ENCODE assay signal across 10 cellular contexts in genomic region chr3:81339040-81339845, GRCh38.
DNase-seq lines count a peak whose midpoint lies in the region; ATAC-seq, FAIRE-seq and TF ChIP-seq lines count a peak whose summit lies in the region.
"Had no signal": no experiment of that assay in that cellular context is flagged by ENCODE, and none has a peak within 500 bp of the region (broad histone marks: within the 10 kb centered on the region; RNA-seq: fewer than 3 reads in every experiment).

No MANE protein-coding gene starts in this region.

- TF ChIP-seq POLR2A in Peyer's patch (IDR thresholded peaks at IDR 0.05): no peak
- TF ChIP-seq POLR2A in heart left ventricle (IDR thresholded peaks at IDR 0.05): no peak

- WGBS in heart left ventricle, 4 donors: 88 to 93% (median 92%) methylated on average over 1 of the region's 1 CpG

- H3K27ac ChIP-seq in Peyer's patch (no peak overlapping the region), kidney (ENCODE audit: low read depth in 2 of 2, low read length in 2 of 2) (no peak overlapping the region), heart left ventricle (no peak overlapping the region)

- H3K9ac ChIP-seq in kidney (ENCODE audit: low read length in 2 of 2): no peak overlapping the region

- H3K36me3 ChIP-seq in Peyer's patch (no peaks in the 10 kb centered on the region), kidney (ENCODE audit: control insufficient read depth in 1 of 2, insufficient read depth in 2 of 2, low read length in 2 of 2) (no peaks in the 10 kb centered on the region), heart left ventricle (no peaks in the 10 kb centered on the region)
- H3K36me3 ChIP-seq: HAP-1 had no signal

- CTCF ChIA-PET in AG04449 (lab: Yijun Ruan, JAX): interaction anchor here (0.9 to 3.4 kb wide), 11 partner anchors 21 to 1819 kb away, joined by 3 to 53 read pairs (median 4); no protein-coding TSS in a partner anchor

- H3K4me1 ChIP-seq in Peyer's patch (no peaks in the 10 kb centered on the region), kidney (ENCODE audit: control insufficient read depth in 1 of 2, insufficient read depth in 1 of 2, low read depth in 1 of 2, low read length in 2 of 2) (no peaks in the 10 kb centered on the region), heart left ventricle (no peaks in the 10 kb centered on the region)
- H3K4me1 ChIP-seq: HAP-1 had no signal

- peak; percentile 19 for TF ChIP-seq CTCF in AG04449 (IDR thresholded peaks at IDR 0.05; ENCODE audit: insufficient read depth, low read length, missing control alignments)
- peak in 4 of 6 experiments; percentile 29 to 77 (median 73) for TF ChIP-seq CTCF in Peyer's patch (IDR thresholded peaks at IDR 0.05)
- peak; percentile 29 for TF ChIP-seq CTCF in kidney (IDR thresholded peaks at IDR 0.05; ENCODE audit: borderline replicate concordance, extremely low read depth, insufficient read depth)
- TF ChIP-seq CTCF in heart left ventricle (IDR thresholded peaks at IDR 0.05): peak in 4 of 12 donors; percentile 8 to 43 (median 28)

- ATAC-seq in GM18868 (IDR thresholded peaks at IDR 0.05; ENCODE audit: unreplicated experiment) (peak; percentile 92), HG03039 (IDR thresholded peaks at IDR 0.05; ENCODE audit: unreplicated experiment) (peak; percentile 85), heart left ventricle (no peak)

- H3K9me3 ChIP-seq in Peyer's patch: no peaks in the 10 kb centered on the region
- no peaks in the 10 kb centered on the region for H3K9me3 ChIP-seq in kidney (ENCODE audit: control insufficient read depth in 1 of 2, low read length in 2 of 2)
- no peaks in the 10 kb centered on the region for H3K9me3 ChIP-seq in heart left ventricle
- H3K9me3 ChIP-seq: HAP-1 had no signal

- H3K27me3 ChIP-seq in Peyer's patch: no peaks in the 10 kb centered on the region
- H3K27me3 ChIP-seq in heart left ventricle: no peaks in the 10 kb centered on the region

- intact Hi-C loops in kidney (cut with DNase I) (no loop called here), heart left ventricle (cut with DNase I) (no loop called here)

- FAIRE-seq in kidney (lab: Jason Lieb, UNC): no peak
- FAIRE-seq: endometrium had no signal

- DNase-seq in AG04449 (ENCODE audit: low read depth, low spot score): no peak
- no peak for DNase-seq in Peyer's patch
- no peak for DNase-seq in kidney
- no peak for DNase-seq in NK-92 (lab: John Stamatoyannopoulos, UW; ENCODE audit: unreplicated experiment)
- no peak for DNase-seq in heart left ventricle
- no peak for DNase-seq in T-helper 1 cell

- H3K4me3 ChIP-seq in AG04449 (ENCODE audit: low read depth, low read length): no peak overlapping the region
- H3K4me3 ChIP-seq in Peyer's patch: no peak overlapping the region
- no peak overlapping the region for H3K4me3 ChIP-seq in kidney (ENCODE audit: low read length in 2 of 2)
- H3K4me3 ChIP-seq in heart left ventricle: no peak overlapping the region
- H3K4me3 ChIP-seq: HAP-1 had no signal

- POLR2A ChIA-PET in AG04449 (lab: Yijun Ruan, JAX): no interaction called here

Comparison
In these comparisons a context has a peak if more than half of its experiments do, and no peak if none do; other contexts are left out.
1. ATAC-seq: peak in GM18868 (single experiment) and HG03039 (single experiment); none in heart left ventricle (0 of 4).